Comparison of ENCODE assay signal across 1 cellular context in the genomic region with DNA sequence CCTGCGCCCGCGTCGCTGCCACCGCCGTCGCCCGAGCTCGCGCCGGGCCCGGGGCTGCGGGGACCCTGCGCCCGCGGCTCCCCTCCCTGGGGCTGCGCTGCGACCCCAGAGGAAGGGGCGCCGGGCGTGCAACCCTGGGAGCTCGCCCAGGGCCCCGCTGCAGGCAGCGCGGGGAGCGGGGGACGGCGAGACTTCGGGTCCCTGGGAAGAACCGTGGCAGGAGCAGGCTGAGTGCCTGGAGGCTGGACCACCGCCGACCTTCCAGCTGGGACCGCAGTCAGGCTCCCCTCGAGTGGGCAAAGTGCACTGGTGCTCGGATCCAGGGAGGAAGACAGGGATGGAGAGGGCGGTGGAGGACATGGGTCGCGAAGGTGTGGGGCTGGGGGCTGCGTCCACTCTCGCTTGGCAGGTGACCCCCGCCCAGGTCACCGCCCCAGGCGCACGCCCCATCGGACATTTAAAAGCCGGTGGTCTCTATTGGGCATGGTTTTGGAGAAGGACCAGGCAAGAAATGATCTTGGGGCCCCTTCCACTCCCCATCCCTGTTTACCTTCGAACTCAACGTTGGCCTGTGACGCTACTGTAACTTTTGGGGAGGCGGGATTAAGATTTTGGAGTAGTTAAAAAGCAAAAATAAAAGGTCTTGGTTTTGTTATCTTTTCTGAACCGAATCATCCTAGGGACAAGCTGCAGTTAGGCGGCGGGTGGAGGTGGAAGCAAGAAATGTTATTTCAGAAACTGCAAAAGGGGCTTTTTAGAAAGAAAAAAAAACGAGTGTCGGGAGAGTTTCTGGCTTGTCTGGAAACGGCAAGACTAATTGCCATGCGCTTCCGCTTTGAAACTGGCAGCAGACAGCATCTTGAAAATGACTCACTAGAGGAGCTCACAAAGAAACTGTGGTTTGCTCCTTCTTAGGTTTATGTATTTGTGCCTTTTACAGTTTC.
A peak's percentile ranks its signal among the peaks of the same experiment; 100 is the strongest.
TF ChIP-seq lines count a peak whose summit lies in the region.

No MANE protein-coding gene starts in this region.

TF ChIP-seq in H1, 55 proteins besides CTCF, POLR2A, EP300 and RAD21:
- TF ChIP-seq RNF2 (IDR thresholded peaks at IDR 0.05; ENCODE audit: borderline replicate concordance, low read depth, low read length, missing control alignments, poor library complexity, severe bottlenecking) = peak; percentile 39
- peak; percentile 61 for TF ChIP-seq KDM4A (IDR thresholded peaks at IDR 0.05; ENCODE audit: low read depth, low read length, severe bottlenecking)
- TF ChIP-seq TEAD4 (IDR thresholded peaks at IDR 0.05; ENCODE audit: low read depth, low read length) = no peak
- TF ChIP-seq, protein P1, sequence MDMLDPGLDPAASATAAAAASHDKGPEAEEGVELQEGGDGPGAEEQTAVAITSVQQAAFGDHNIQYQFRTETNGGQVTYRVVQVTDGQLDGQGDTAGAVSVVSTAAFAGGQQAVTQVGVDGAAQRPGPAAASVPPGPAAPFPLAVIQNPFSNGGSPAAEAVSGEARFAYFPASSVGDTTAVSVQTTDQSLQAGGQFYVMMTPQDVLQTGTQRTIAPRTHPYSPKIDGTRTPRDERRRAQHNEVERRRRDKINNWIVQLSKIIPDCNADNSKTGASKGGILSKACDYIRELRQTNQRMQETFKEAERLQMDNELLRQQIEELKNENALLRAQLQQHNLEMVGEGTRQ (IDR thresholded peaks at IDR 0.05; ENCODE audit: low read length) = no peak
- peak in 1 of 2 experiments; percentile 63; a peak in 1 of 4 replicates for TF ChIP-seq HDAC2 (IDR thresholded peaks at IDR 0.05; ENCODE audit: borderline replicate concordance in 1 of 2, low read depth in 2 of 2, low read length in 2 of 2)
- TF ChIP-seq CBX8 (IDR thresholded peaks at IDR 0.05; ENCODE audit: borderline replicate concordance, low read depth, low read length) = no peak
- TF ChIP-seq MAX (IDR thresholded peaks at IDR 0.05) = no peak
- TF ChIP-seq SIN3A (conservative IDR thresholded peaks at IDR 0.05 in 1 of 2, IDR thresholded peaks at IDR 0.05 in 1 of 2; ENCODE audit: low read depth in 1 of 2, low read length in 2 of 2) = no peak
- 0 out of 2 replicates have a peak, but pooled peaks have one; percentile 18 for TF ChIP-seq PHF8 (conservative IDR thresholded peaks at IDR 0.05; ENCODE audit: low read depth, low read length)
- no peak for TF ChIP-seq YY1 (IDR thresholded peaks at IDR 0.05; ENCODE audit: low read depth, low read length)
- TF ChIP-seq EZH2 (IDR thresholded peaks at IDR 0.05; ENCODE audit: low read depth, low read length, severe bottlenecking) = peak; percentile 63
- no peak; the same call in 1 of the 2 replicates for TF ChIP-seq SUZ12 (IDR thresholded peaks at IDR 0.05; ENCODE audit: low read length)
- no peak for TF ChIP-seq KDM5A (IDR thresholded peaks at IDR 0.05; ENCODE audit: low read length)
- peak; percentile 16; the same call in 1 of the 2 replicates for TF ChIP-seq RBBP5 (IDR thresholded peaks at IDR 0.05; ENCODE audit: borderline replicate concordance, low read depth, low read length)
- TF ChIP-seq TAF1 (IDR thresholded peaks at IDR 0.05; ENCODE audit: low read depth, low read length) = peak; percentile 12; the same call in 1 of the 2 replicates
- no peak for TF ChIP-seq CEBPB (IDR thresholded peaks at IDR 0.05; ENCODE audit: low read depth, low read length)
- peak; percentile 43 for TF ChIP-seq ASH2L (IDR thresholded peaks at IDR 0.05; ENCODE audit: low read length)
